Comparison of ENCODE assay signal across 15 cellular contexts in genomic region chr4:48854982-48855381, GRCh38.
"Had no signal": no experiment of that assay in that cellular context is flagged by ENCODE, and none has a peak within 500 bp of the region (broad histone marks: within the 10 kb centered on the region; RNA-seq: fewer than 3 reads in every experiment).

No MANE protein-coding gene starts in this region.

- ATAC-seq: left lung; stimulated activated naive CD8-positive, alpha-beta T cell treated with anti-CD3 and anti-CD28 coated beads, Interleukin-15, Interleukin-2, amounts not matched to agents 100 U/mL and 50 U/mL, for 24 hours had no signal

- H3K9me3 Mint-ChIP-seq: mesothelial cell of epicardium; T-helper 1 cell treated with Interleukin-12 subunit alpha and Interleukin-12 subunit beta and Interleukin-4 antibody, amounts not matched to agents 30 μg/mL and 1 μg/mL, for 36 hours had no signal

- H3K4me3 Mint-ChIP-seq: mesothelial cell of epicardium; T-helper 1 cell treated with Interleukin-12 subunit alpha and Interleukin-12 subunit beta and Interleukin-4 antibody, amounts not matched to agents 30 μg/mL and 1 μg/mL, for 36 hours had no signal

- H3K4me3 ChIP-seq: left lung, tibial artery had no signal

- H3K4me1 Mint-ChIP-seq: mesothelial cell of epicardium had no signal

- DNase-seq: activated CD4-positive, alpha-beta T cell treated with anti-CD3 and anti-CD28 coated beads for 1 hour; activated naive CD4-positive, alpha-beta T cell treated with anti-CD3 and anti-CD28 coated beads, Interleukin-2, amount 50 U/mL, for 16 hours; dermis blood vessel endothelial cell; effector memory CD4-positive, alpha-beta T cell; left lung; occipital lobe; retina; stimulated activated CD4-positive, alpha-beta T cell treated with anti-CD3 and anti-CD28 coated beads, Interleukin-12 subunit alpha, Interleukin-12 subunit beta, amount 100 ng/mL, for 4 hours; stimulated activated CD4-positive, alpha-beta T cell treated with anti-CD3 and anti-CD28 coated beads, Interleukin-1b, Interleukin-23, amount 100 ng/mL, for 48 hours; stimulated activated naive CD8-positive, alpha-beta T cell treated with anti-CD3 and anti-CD28 coated beads, Interleukin-15, Interleukin-2, amounts not matched to agents 100 U/mL and 50 U/mL, for 24 hours; substantia nigra; tibial artery; WERI-Rb-1 had no signal

- H3K27ac ChIP-seq: left lung, tibial artery, WERI-Rb-1 had no signal

- H3K9me3 ChIP-seq: left lung, tibial artery had no signal

- H3K27ac Mint-ChIP-seq: T-helper 1 cell treated with Interleukin-12 subunit alpha and Interleukin-12 subunit beta and Interleukin-4 antibody, amounts not matched to agents 30 μg/mL and 1 μg/mL, for 36 hours had no signal
